In genomic region chr21:26952274-26953066, GRCh38 we compare ENCODE assay signal across 20 cellular contexts. TPM values are rescaled to one million over a fixed set of nuclear protein-coding genes. Genes with fewer than 3 reads are reported as not detected.
DNase-seq lines count a peak whose midpoint lies in the region; ATAC-seq, FAIRE-seq and TF ChIP-seq lines count a peak whose summit lies in the region.
"Had no signal": no experiment of that assay in that cellular context is flagged by ENCODE, and none has a peak within 500 bp of the region (broad histone marks: within the 10 kb centered on the region; RNA-seq: fewer than 3 reads in every experiment).

No MANE protein-coding gene starts in this region.

- H3K56ac ChIP-seq in mesendoderm (ENCODE audit: low read length), result no peak overlapping the region

- no peak for TF ChIP-seq CTCF in GM23338 (conservative IDR thresholded peaks at IDR 0.05; ENCODE audit: low read depth in 2 of 2)
- no peak for TF ChIP-seq CTCF in smooth muscle cell (IDR thresholded peaks at IDR 0.05; ENCODE audit: borderline replicate concordance, insufficient read depth, poor library complexity, severe bottlenecking)
- no peak for TF ChIP-seq CTCF in esophagus muscularis mucosa (IDR thresholded peaks at IDR 0.05)
- no peak for TF ChIP-seq CTCF in D721Med (IDR thresholded peaks at IDR 0.05; ENCODE audit: insufficient read depth, missing control alignments)

- no peak overlapping the region for H3K23ac ChIP-seq in mesendoderm (ENCODE audit: low read length)

- DNase-seq in GM23338 (ENCODE audit: low spot score) (peak; percentile 21), mesendoderm (peak; percentile 16), smooth muscle cell (lab: John Stamatoyannopoulos, UW; ENCODE audit: unreplicated experiment) (no peak), esophagus muscularis mucosa (ENCODE audit: extremely low spot score) (no peak), D721Med (ENCODE audit: insufficient read length, low spot score) (no peak)
- DNase-seq: DMS 273 treated with DMSO at 0.1 percent for 48 hours; GF-D8; NCI-H1048; NCI-H1436 treated with DMSO at 0.1 percent for 48 hours; NCI-H2081; NCI-H226; NCI-H526; NK-92 treated with Interleukin-12 subunit alpha and Interleukin-12 subunit beta, amount 100 ng/mL, for 24 hours; SHP77 had no signal

- H3K9me3 ChIP-seq in smooth muscle cell (replicated peaks; ENCODE audit: low read depth), result no peaks in the 10 kb centered on the region
- no peaks in the 10 kb centered on the region for H3K9me3 ChIP-seq in esophagus muscularis mucosa

- no CpG with 5 or more reads among the region's 10 CpGs for WGBS in mesendoderm (ENCODE audit: extremely low coverage, insufficient coverage, low lambda C conversion rate)
- WGBS in smooth muscle cell (ENCODE audit: low lambda C conversion rate), result 37% methylated on average over 10 of the region's 10 CpGs
- WGBS in esophagus muscularis mucosa, result 69% methylated on average over 10 of the region's 10 CpGs

- no peaks in the 10 kb centered on the region for H3K79me2 ChIP-seq in GM23338 (replicated peaks; ENCODE audit: insufficient read depth)
- H3K79me2 ChIP-seq in mesendoderm (ENCODE audit: control insufficient read depth, insufficient read depth, low read length), result no peaks in the 10 kb centered on the region
- no peaks in the 10 kb centered on the region for H3K79me2 ChIP-seq in smooth muscle cell (ENCODE audit: low read depth)

- no peak for TF ChIP-seq POLR2A in esophagus muscularis mucosa (IDR thresholded peaks at IDR 0.05; ENCODE audit: low read depth)

- H3K18ac ChIP-seq in mesendoderm (ENCODE audit: low read length), result no peak overlapping the region

- H3K4me2 ChIP-seq in GM23338 (no peak overlapping the region), mesendoderm (ENCODE audit: low read length) (no peak overlapping the region), smooth muscle cell (peak overlapping the region; percentile 66)

- no peaks in the 10 kb centered on the region for H3K9me2 ChIP-seq in GM23338 (ENCODE audit: insufficient read depth)

- no peak overlapping the region for H3K4me3 ChIP-seq in GM23338
- no peak overlapping the region for H3K4me3 ChIP-seq in mesendoderm (ENCODE audit: low read length)
- H3K4me3 ChIP-seq in smooth muscle cell, result no peak overlapping the region
- no peak overlapping the region for H3K4me3 ChIP-seq in esophagus muscularis mucosa

- H3K4ac ChIP-seq in mesendoderm (ENCODE audit: low read depth, low read length), result no peak overlapping the region

- no peak overlapping the region for H3K4me3 Mint-ChIP-seq in GM23338
- no peak overlapping the region for H3K4me3 Mint-ChIP-seq in dendritic cell treated with granulocyte-macrophage colony-stimulating factor and Interleukin-4, amounts not matched to agents 40 ng/mL and 50 ng/mL, for 4 days
- H3K4me3 Mint-ChIP-seq: B cell had no signal

- H2BK5ac ChIP-seq in mesendoderm (ENCODE audit: low read length), result no peak overlapping the region

- no peak overlapping the region for H4K8ac ChIP-seq in mesendoderm (ENCODE audit: low read depth, low read length)

- H3K4me1 Mint-ChIP-seq in GM23338, result peaks cover 28% of the 10 kb centered on the region
- H3K4me1 Mint-ChIP-seq in dendritic cell treated with granulocyte-macrophage colony-stimulating factor and Interleukin-4, amounts not matched to agents 40 ng/mL and 50 ng/mL, for 4 days (ENCODE audit: low read depth), result peaks cover 33% of the 10 kb centered on the region
- H3K4me1 Mint-ChIP-seq: B cell had no signal

- H3K27ac Mint-ChIP-seq in GM23338, result no peak overlapping the region
- peak overlapping the region; percentile 59 for H3K27ac Mint-ChIP-seq in dendritic cell treated with granulocyte-macrophage colony-stimulating factor and Interleukin-4, amounts not matched to agents 40 ng/mL and 50 ng/mL, for 4 days
- H3K27ac Mint-ChIP-seq: B cell had no signal

- no peaks in the 10 kb centered on the region for H3K36me3 Mint-ChIP-seq in GM23338 (ENCODE audit: low read depth)
- no peaks in the 10 kb centered on the region for H3K36me3 Mint-ChIP-seq in dendritic cell treated with granulocyte-macrophage colony-stimulating factor and Interleukin-4, amounts not matched to agents 40 ng/mL and 50 ng/mL, for 4 days (ENCODE audit: low read depth)

- H3K4me1 ChIP-seq in GM23338 (ENCODE audit: insufficient read depth) (peaks cover 16% of the 10 kb centered on the region), mesendoderm (ENCODE audit: control insufficient read depth, low read depth, low read length) (no peaks in the 10 kb centered on the region), smooth muscle cell (ENCODE audit: low read depth) (peaks cover 12% of the 10 kb centered on the region), esophagus muscularis mucosa (peaks cover 0 to 49% (median 25%) of the 10 kb centered on the region in 4 donors)

- no peaks in the 10 kb centered on the region for H3K9me3 Mint-ChIP-seq in GM23338
- H3K9me3 Mint-ChIP-seq in dendritic cell treated with granulocyte-macrophage colony-stimulating factor and Interleukin-4, amounts not matched to agents 40 ng/mL and 50 ng/mL, for 4 days, result no peaks in the 10 kb centered on the region

- no peak overlapping the region for H2BK120ac ChIP-seq in mesendoderm (ENCODE audit: low read depth, low read length)

- H2AFZ ChIP-seq in GM23338 (no peak overlapping the region), smooth muscle cell (ENCODE audit: low read depth) (peak overlapping the region; percentile 26)

- H3K79me1 ChIP-seq in mesendoderm (ENCODE audit: low read length), result no peaks in the 10 kb centered on the region

- H3F3A ChIP-seq in GM23338 (replicated peaks; ENCODE audit: low read depth) (no peaks in the 10 kb centered on the region), smooth muscle cell (ENCODE audit: low read depth) (peaks cover 7% of the 10 kb centered on the region)

- H3K27ac ChIP-seq in GM23338 (ENCODE audit: low read depth) (no peak overlapping the region), mesendoderm (ENCODE audit: low read depth, low read length) (no peak overlapping the region), smooth muscle cell (ENCODE audit: low read depth) (peak overlapping the region; percentile 55), esophagus muscularis mucosa (replicated peaks in 1 of 4) (no peak overlapping the region)

- peak; percentile 71 for ATAC-seq in GM23338
- no peak for ATAC-seq in GM21360 (IDR thresholded peaks at IDR 0.05; ENCODE audit: unreplicated experiment)

- H3K36me3 ChIP-seq in GM23338 (ENCODE audit: insufficient read depth) (no peaks in the 10 kb centered on the region), mesendoderm (ENCODE audit: control insufficient read depth, insufficient read depth, low read length) (no peaks in the 10 kb centered on the region), smooth muscle cell (ENCODE audit: low read depth) (no peaks in the 10 kb centered on the region), esophagus muscularis mucosa (peaks cover 0 to 7% (median 0%) of the 10 kb centered on the region in 4 donors)

- TF ChIP-seq EP300 in esophagus muscularis mucosa (IDR thresholded peaks at IDR 0.05), result no peak

- H2AK5ac ChIP-seq in mesendoderm (ENCODE audit: low read length), result no peak overlapping the region

- intact Hi-C loops in dendritic cell treated with granulocyte-macrophage colony-stimulating factor and Interleukin-4, amounts not matched to agents 40 ng/mL and 50 ng/mL, for 4 days (cut with micrococcal nuclease), result no loop called here
- intact Hi-C loops in esophagus muscularis mucosa (cut with DNase I), result no loop called here

- no peak overlapping the region for H2BK15ac ChIP-seq in mesendoderm (replicated peaks; ENCODE audit: low read depth)

- H3K27me3 Mint-ChIP-seq in GM23338 (ENCODE audit: insufficient read depth, low read depth, poor library complexity), result no peaks in the 10 kb centered on the region
- H3K27me3 Mint-ChIP-seq in dendritic cell treated with granulocyte-macrophage colony-stimulating factor and Interleukin-4, amounts not matched to agents 40 ng/mL and 50 ng/mL, for 4 days, result peaks cover 10% of the 10 kb centered on the region
- H3K27me3 Mint-ChIP-seq: B cell had no signal

- FAIRE-seq in D721Med (lab: Jason Lieb, UNC), result no peak
- FAIRE-seq: GM12891 had no signal

- no peaks in the 10 kb centered on the region for H4K20me1 ChIP-seq in GM23338 (replicated peaks; ENCODE audit: insufficient read depth)
- no peaks in the 10 kb centered on the region for H4K20me1 ChIP-seq in smooth muscle cell (ENCODE audit: low read depth)

- H4K5ac ChIP-seq in mesendoderm (ENCODE audit: low read length), result no peak overlapping the region

- H3K9ac ChIP-seq in mesendoderm (ENCODE audit: low read length), result no peak overlapping the region
- H3K9ac ChIP-seq in smooth muscle cell (ENCODE audit: low read depth), result no peak overlapping the region

- H3K27me3 ChIP-seq in GM23338 (ENCODE audit: insufficient read depth) (peaks cover 14% of the 10 kb centered on the region; the same call in 1 of the 2 replicates), mesendoderm (ENCODE audit: insufficient read depth, low read length, poor library complexity) (no peaks in the 10 kb centered on the region), smooth muscle cell (ENCODE audit: low read depth) (no peaks in the 10 kb centered on the region), esophagus muscularis mucosa (no peaks in the 10 kb centered on the region)

RNA-seq across cellular contexts. Expression of gene ADAMTS5, which starts 14.4 kb away (rescaled TPM):
- total RNA-seq in GM23338 (2014; rRNA removed; shearing (Covaris generic)), result 0.21 and 0.47 TPM in 2 replicates
- polyA plus RNA-seq in GM23338 (2016; fragmentation: Nextera tagmentation; extraction: Ambion mirVana) (0.16 and 0.32 TPM in 2 replicates), smooth muscle cell (6.5 and 7.6 TPM in 2 replicates)
- polyA plus RNA-seq in mesendoderm (2013, experiment 1 of 2), result 2.4 TPM
- polyA plus RNA-seq in mesendoderm (2013, experiment 2 of 2), result 2.4 TPM
- total RNA-seq in smooth muscle cell (15.5 and 18.4 TPM in 2 replicates), esophagus muscularis mucosa (10 to 100 TPM; 14.4 to 34.5 (median 20.8) TPM)
- total RNA-seq: B cell, MCF 10A, OCI-LY7 had no signal

Comparison
In these comparisons a context has a peak if more than half of its experiments do, and no peak if none do; other contexts are left out.
1. DNase-seq: peak in GM23338 (single experiment) and mesendoderm (single experiment); none in smooth muscle cell (single experiment), esophagus muscularis mucosa (single experiment) and D721Med (single experiment).
2. RNA of gene ADAMTS5, which starts 14.4 kb away (total RNA-seq): 14.4 to 34.5 TPM in esophagus muscularis mucosa and 15.5 to 18.4 TPM in smooth muscle cell; 0.21 to 0.47 TPM in GM23338; every median in the first group is over 10 times any median in the second.